ENCODE assay signal across 32 cellular contexts in the genomic region with DNA sequence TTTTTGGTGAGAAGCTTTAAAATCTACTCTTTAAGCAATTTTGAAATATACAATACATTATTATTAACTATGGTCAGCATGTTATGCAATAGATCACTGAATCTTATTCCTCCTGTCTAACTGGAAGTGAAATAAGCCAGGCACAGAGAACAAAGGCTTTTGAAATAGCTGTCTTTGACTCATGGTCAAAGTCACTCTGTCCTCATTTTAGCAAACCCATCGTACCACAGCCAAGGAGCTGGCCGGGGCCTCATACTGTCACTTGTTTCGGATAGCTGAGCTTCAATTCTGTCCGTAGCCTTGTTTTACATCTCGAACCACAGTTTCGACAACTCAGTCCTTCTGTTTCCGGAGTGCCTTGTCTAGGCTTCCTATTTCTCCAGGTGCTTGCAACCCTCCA. TPM values are rescaled to one million over a fixed set of nuclear protein-coding genes. Genes with fewer than 3 reads are reported as not detected.
"Had no signal": no experiment of that assay in that cellular context is flagged by ENCODE, and none has a peak within 500 bp of the region (broad histone marks: within the 10 kb centered on the region; RNA-seq: fewer than 3 reads in every experiment).

No MANE protein-coding gene starts in this region.

- FAIRE-seq: frontal cortex, islet of Langerhans, TTC549 had no signal

- H3K36me3 ChIP-seq: esophagus squamous epithelium, left lung, lower lobe of right lung, suprapubic skin, tibial nerve had no signal

- DNase-seq: activated CD4-positive, alpha-beta memory T cell treated with anti-CD3 and anti-CD28 coated beads for 36 hours; activated CD4-positive, alpha-beta T cell treated with anti-CD3 and anti-CD28 coated beads for 48 hours; activated CD8-positive, alpha-beta memory T cell treated with anti-CD3 and anti-CD28 coated beads, Interleukin-2, amount 50 U/mL, for 4 hours; activated effector memory CD4-positive, alpha-beta T cell treated with anti-CD3 and anti-CD28 coated beads, Interleukin-2, amount 50 U/mL, for 16 hours; activated naive CD4-positive, alpha-beta T cell treated with anti-CD3 and anti-CD28 coated beads, Interleukin-2, amount 10 ng/mL, durations not matched to agents 7 days and 5 days; activated naive CD8-positive, alpha-beta T cell treated with anti-CD3 and anti-CD28 coated beads, Interleukin-2, amount 10 ng/mL, durations not matched to agents 7 days and 5 days; activated T-cell treated with anti-CD3 and anti-CD28 coated beads, Interleukin-2, amount 50 U/mL, for 1 hour; caudate nucleus; dermis blood vessel endothelial cell; effector CD4-positive, alpha-beta T cell; esophagus squamous epithelium; glutamatergic neuron; left lung; lower lobe of right lung; mesendoderm; mucosa of descending colon; retina; stimulated activated naive CD4-positive, alpha-beta T cell; T-helper 1 cell; WERI-Rb-1 had no signal

- ATAC-seq: activated CD4-positive, CD25-positive, alpha-beta regulatory T cell treated with anti-CD3 and anti-CD28 coated beads, Interleukin-2, amount 50 U/mL, for 24 hours; left lung; mucosa of descending colon; natural killer cell treated with Interleukin-12 subunit alpha and Interleukin-12 subunit beta and Interleukin-15 and Interleukin-18, amount 100 ng/mL, for 72 hours; sciatic nerve had no signal

- H3K27ac ChIP-seq: ascending aorta, esophagus squamous epithelium, left lung, lower lobe of right lung, suprapubic skin, tibial nerve, WERI-Rb-1 had no signal

- H3K4me1 ChIP-seq: ascending aorta, esophagus squamous epithelium, left lung, lower lobe of right lung, tibial nerve had no signal

- H3K9me3 ChIP-seq: ascending aorta, esophagus squamous epithelium, left lung, lower lobe of right lung, mucosa of descending colon, suprapubic skin, tibial nerve had no signal

- H3K4me3 ChIP-seq: ascending aorta, esophagus squamous epithelium, left lung, lower lobe of right lung, mucosa of descending colon, suprapubic skin, tibial nerve had no signal

- H3K27me3 ChIP-seq: ascending aorta, esophagus squamous epithelium, suprapubic skin, tibial nerve had no signal

RNA-seq across cellular contexts. Expression of gene ADCY2, which starts 19.2 kb away (rescaled TPM):
- total RNA-seq: activated CD4-positive, alpha-beta memory T cell treated with anti-CD3 and anti-CD28 coated beads for 36 hours; activated CD8-positive, alpha-beta memory T cell treated with anti-CD3 and anti-CD28 coated beads for 36 hours; activated naive CD8-positive, alpha-beta T cell treated with anti-CD3 and anti-CD28 coated beads, Interleukin-2, amount 10 ng/mL, durations not matched to agents 7 days and 5 days; activated T-helper 1 cell treated with anti-CD3 and anti-CD28 coated beads, Interleukin-12 subunit alpha, Interleukin-12 subunit beta, Interleukin-2, Interleukin-4 antibody, amounts not matched to agents 30 ng/mL and 10 ng/mL and 1 ng/mL, durations not matched to agents 14 hours and 24 hours and 36 hours; dermis blood vessel endothelial cell; myocyte; natural killer cell treated with Interleukin-12 subunit alpha and Interleukin-12 subunit beta and Interleukin-15 and Interleukin-18, amount 100 ng/mL, for 72 hours had no signal
